ENCODE assay signal across 14 cellular contexts in the genomic region with DNA sequence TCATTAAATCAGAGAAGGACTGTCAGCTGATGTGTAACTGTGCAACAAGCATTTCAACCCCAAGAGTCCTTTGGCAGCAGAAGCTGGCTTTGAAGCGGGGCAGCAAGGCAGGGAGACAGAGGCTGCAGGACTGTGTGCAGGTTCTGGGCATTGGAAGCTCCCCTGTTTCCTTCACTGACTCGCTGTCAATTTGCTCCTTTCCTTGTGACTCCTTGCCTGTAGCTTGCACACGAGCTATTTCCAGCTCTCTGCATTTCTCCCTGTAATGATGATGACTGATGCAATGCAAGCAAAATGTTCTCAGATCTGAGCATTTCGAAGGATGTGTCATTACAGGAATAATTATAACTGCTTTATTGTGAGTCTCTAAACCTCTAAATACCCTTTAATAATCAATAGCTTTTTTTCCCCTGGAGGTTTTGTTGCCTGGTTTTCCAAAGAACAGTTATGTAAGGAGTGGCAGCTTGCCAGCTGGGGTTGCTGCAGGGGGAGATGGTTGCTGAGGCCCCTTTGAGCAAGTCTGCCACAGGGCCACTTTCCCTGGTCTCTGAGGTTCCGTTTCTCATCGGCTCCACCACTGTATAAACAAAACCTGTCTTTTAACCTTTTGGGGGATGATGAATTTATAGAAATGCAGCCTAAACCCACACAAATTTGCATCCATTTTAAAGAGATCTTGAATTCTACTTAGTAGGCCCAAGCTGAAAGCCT. TPM values are rescaled to one million over a fixed set of nuclear protein-coding genes. Genes with fewer than 3 reads are reported as not detected.
DNase-seq lines count a peak whose midpoint lies in the region; ATAC-seq and TF ChIP-seq lines count a peak whose summit lies in the region.
"Had no signal": no experiment of that assay in that cellular context is flagged by ENCODE, and none has a peak within 500 bp of the region (broad histone marks: within the 10 kb centered on the region; RNA-seq: fewer than 3 reads in every experiment).

No MANE protein-coding gene starts in this region.

- H3K9me3 ChIP-seq in adipocyte (ENCODE audit: control insufficient read depth, low read length): no peaks in the 10 kb centered on the region

- no peak overlapping the region for H3K4me3 Mint-ChIP-seq in activated CD4-positive, alpha-beta T cell treated with anti-CD3 and anti-CD28 coated beads, Interleukin-2, amount 10 ng/mL, durations not matched to agents 24 days and 14 days

- peak overlapping the region; percentile 70 for H3K9ac ChIP-seq in adipocyte (ENCODE audit: low read length)

- intact Hi-C loops in activated CD4-positive, alpha-beta T cell treated with anti-CD3 and anti-CD28 coated beads, Interleukin-2, amount 10 ng/mL, durations not matched to agents 24 days and 14 days (cut with micrococcal nuclease): no loop called here

- H3K36me3 Mint-ChIP-seq in activated CD4-positive, alpha-beta T cell treated with anti-CD3 and anti-CD28 coated beads, Interleukin-2, amount 10 ng/mL, durations not matched to agents 24 days and 14 days (ENCODE audit: low read depth): no peaks in the 10 kb centered on the region
- H3K36me3 Mint-ChIP-seq: activated naive CD4-positive, alpha-beta T cell treated with anti-CD3 and anti-CD28 coated beads, Interleukin-2, amount 50 U/mL, for 72 hours had no signal

- H3K4me1 Mint-ChIP-seq in activated CD4-positive, alpha-beta T cell treated with anti-CD3 and anti-CD28 coated beads, Interleukin-2, amount 10 ng/mL, durations not matched to agents 24 days and 14 days: peaks cover 16% of the 10 kb centered on the region

- ATAC-seq in GM21786 (IDR thresholded peaks at IDR 0.05; ENCODE audit: unreplicated experiment): no peak

- DNase-seq in ELR (ENCODE audit: low read depth): peak; percentile 24
- peak; percentile 77 for DNase-seq in adipocyte (ENCODE audit: low read depth)
- peak; percentile 68 for DNase-seq in fibroblast of the aortic adventitia (ENCODE audit: low read depth)
- DNase-seq in renal cortical epithelial cell (ENCODE audit: low read depth): peak; percentile 50
- no peak for DNase-seq in activated naive CD4-positive, alpha-beta T cell treated with anti-CD3 and anti-CD28 coated beads, Interleukin-2, amount 50 U/mL, for 16 hours
- DNase-seq in stimulated activated CD4-positive, alpha-beta T cell treated with anti-CD3 and anti-CD28 coated beads, Interleukin-4, amount 100 ng/mL, for 24 hours: no peak
- no peak for DNase-seq in activated CD4-positive, alpha-beta T cell treated with anti-CD3 and anti-CD28 coated beads, Interleukin-2, amount 10 ng/mL, durations not matched to agents 24 days and 14 days
- DNase-seq: activated CD4-positive, alpha-beta T cell treated with anti-CD3 and anti-CD28 coated beads, Interleukin-2, amount 50 U/mL, for 1 hour; DND-41; KBM-7; NCI-H2107 had no signal

- H3K27me3 Mint-ChIP-seq in activated CD4-positive, alpha-beta T cell treated with anti-CD3 and anti-CD28 coated beads, Interleukin-2, amount 10 ng/mL, durations not matched to agents 24 days and 14 days: peaks cover 2% of the 10 kb centered on the region

- H3K36me3 ChIP-seq in adipocyte (ENCODE audit: control insufficient read depth, insufficient read depth, low read length, severe bottlenecking): peaks cover 9% of the 10 kb centered on the region

- no peaks in the 10 kb centered on the region for H3K9me3 Mint-ChIP-seq in activated CD4-positive, alpha-beta T cell treated with anti-CD3 and anti-CD28 coated beads, Interleukin-2, amount 10 ng/mL, durations not matched to agents 24 days and 14 days
- H3K9me3 Mint-ChIP-seq: activated naive CD4-positive, alpha-beta T cell treated with anti-CD3 and anti-CD28 coated beads, Interleukin-2, amount 50 U/mL, for 72 hours had no signal

- TF ChIP-seq CTCF in fibroblast of the aortic adventitia (IDR thresholded peaks at IDR 0.05; ENCODE audit: insufficient read depth, low read length): no peak

- H3K27ac Mint-ChIP-seq in activated CD4-positive, alpha-beta T cell treated with anti-CD3 and anti-CD28 coated beads, Interleukin-2, amount 10 ng/mL, durations not matched to agents 24 days and 14 days: no peak overlapping the region
- H3K27ac Mint-ChIP-seq: activated naive CD4-positive, alpha-beta T cell treated with anti-CD3 and anti-CD28 coated beads, Interleukin-2, amount 50 U/mL, for 72 hours had no signal

- peaks cover 37% of the 10 kb centered on the region for H3K4me1 ChIP-seq in adipocyte (ENCODE audit: control insufficient read depth, insufficient read depth, low read length)

- H3K4me3 ChIP-seq in adipocyte (ENCODE audit: low read length): peak overlapping the region; percentile 25
- no peak overlapping the region for H3K4me3 ChIP-seq in fibroblast of the aortic adventitia (ENCODE audit: low read depth, low read length)

- no peaks in the 10 kb centered on the region for H3K27me3 ChIP-seq in adipocyte (replicated peaks; ENCODE audit: control insufficient read depth, insufficient read depth, low read length)

RNA-seq across cellular contexts. Expression of a gene that starts 2.9 kb away (rescaled TPM):
- 2.9 and 33.3 TPM in 2 replicates for total RNA-seq in fibroblast of the aortic adventitia (ENCODE audit: low replicate concordance)
- not detected in 2 replicates for total RNA-seq in renal cortical epithelial cell
- 1.8 and 2.6 TPM in 2 replicates for total RNA-seq in activated CD4-positive, alpha-beta T cell treated with anti-CD3 and anti-CD28 coated beads, Interleukin-2, amount 10 ng/mL, durations not matched to agents 24 days and 14 days
- total RNA-seq: mononuclear cell had no signal

RNA-seq across cellular contexts. Expression of a gene that starts 37.8 kb away (rescaled TPM):
- total RNA-seq in fibroblast of the aortic adventitia (ENCODE audit: low replicate concordance) (60.1 and 126 TPM in 2 replicates), renal cortical epithelial cell (106 and 150 TPM in 2 replicates)
- total RNA-seq in activated CD4-positive, alpha-beta T cell treated with anti-CD3 and anti-CD28 coated beads, Interleukin-2, amount 10 ng/mL, durations not matched to agents 24 days and 14 days: 75.2 and 78.2 TPM in 2 replicates

Comparison
In these comparisons a context has a peak if more than half of its experiments do, and no peak if none do; other contexts are left out.
1. DNase-seq: peak in ELR (single experiment), adipocyte (single experiment), fibroblast of the aortic adventitia (single experiment) and renal cortical epithelial cell (single experiment); none in activated naive CD4-positive, alpha-beta T cell treated with anti-CD3 and anti-CD28 coated beads, Interleukin-2, amount 50 U/mL, for 16 hours (single experiment), stimulated activated CD4-positive, alpha-beta T cell treated with anti-CD3 and anti-CD28 coated beads, Interleukin-4, amount 100 ng/mL, for 24 hours (single experiment) and activated CD4-positive, alpha-beta T cell treated with anti-CD3 and anti-CD28 coated beads, Interleukin-2, amount 10 ng/mL, durations not matched to agents 24 days and 14 days (single experiment).